In the genomic region with DNA sequence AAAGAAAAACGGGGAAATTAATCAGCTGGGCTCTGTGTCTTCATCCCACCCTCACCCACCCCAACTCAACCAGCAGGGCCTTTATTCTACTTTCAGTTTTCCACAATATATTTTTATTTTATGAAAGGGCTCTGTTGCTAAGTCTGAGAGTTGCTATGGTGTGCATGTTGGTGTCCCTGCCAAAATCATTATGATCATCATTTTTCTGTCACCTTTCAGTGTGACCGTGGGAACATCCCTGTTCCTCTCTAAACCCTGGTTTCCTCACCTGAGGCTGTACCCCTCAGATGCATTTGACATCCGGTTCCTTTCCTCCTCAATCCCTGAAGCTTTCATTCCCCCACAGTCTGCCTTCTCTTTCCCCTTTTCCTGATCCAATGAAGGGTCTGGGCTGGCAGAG, we compare ENCODE assay signal across 2 cellular contexts.
TF ChIP-seq lines count a peak whose summit lies in the region.

No MANE protein-coding gene starts in this region.

TF ChIP-seq in SK-N-SH, 30 proteins besides CTCF, POLR2A, EP300 and RAD21 (continued from another document):
- TF ChIP-seq USF2 (IDR thresholded peaks at IDR 0.05; ENCODE audit: borderline replicate concordance, low read depth, low read length): no peak
- TF ChIP-seq USF1 (IDR thresholded peaks at IDR 0.05; ENCODE audit: borderline replicate concordance, low read depth): no peak
- no peak for TF ChIP-seq FOXM1 (IDR thresholded peaks at IDR 0.05; ENCODE audit: low read depth)
- no peak for TF ChIP-seq ZBTB33 (IDR thresholded peaks at IDR 0.05; ENCODE audit: borderline replicate concordance, low read depth)
- no peak for TF ChIP-seq IRF3 (IDR thresholded peaks at IDR 0.05; ENCODE audit: low read depth, low read length)

TF ChIP-seq in SK-N-SH treated with all-trans-retinoic acid at 6 μM for 48 hours, 23 proteins besides CTCF, POLR2A, EP300 and RAD21 (continued from another document):
- TF ChIP-seq ESRRG (CRISPR knock-in tag; IDR thresholded peaks at IDR 0.05) (no peak), CSDC2 (CRISPR knock-in tag; IDR thresholded peaks at IDR 0.05) (no peak), CSRNP3 (CRISPR knock-in tag; IDR thresholded peaks at IDR 0.05) (no peak), SNAI2 (CRISPR knock-in tag; IDR thresholded peaks at IDR 0.05) (no peak), PATZ1 (CRISPR knock-in tag; IDR thresholded peaks at IDR 0.05; ENCODE audit: borderline replicate concordance) (no peak), ARNTL (CRISPR knock-in tag; IDR thresholded peaks at IDR 0.05; ENCODE audit: borderline replicate concordance, low read depth) (no peak)
- TF ChIP-seq, protein P1, sequence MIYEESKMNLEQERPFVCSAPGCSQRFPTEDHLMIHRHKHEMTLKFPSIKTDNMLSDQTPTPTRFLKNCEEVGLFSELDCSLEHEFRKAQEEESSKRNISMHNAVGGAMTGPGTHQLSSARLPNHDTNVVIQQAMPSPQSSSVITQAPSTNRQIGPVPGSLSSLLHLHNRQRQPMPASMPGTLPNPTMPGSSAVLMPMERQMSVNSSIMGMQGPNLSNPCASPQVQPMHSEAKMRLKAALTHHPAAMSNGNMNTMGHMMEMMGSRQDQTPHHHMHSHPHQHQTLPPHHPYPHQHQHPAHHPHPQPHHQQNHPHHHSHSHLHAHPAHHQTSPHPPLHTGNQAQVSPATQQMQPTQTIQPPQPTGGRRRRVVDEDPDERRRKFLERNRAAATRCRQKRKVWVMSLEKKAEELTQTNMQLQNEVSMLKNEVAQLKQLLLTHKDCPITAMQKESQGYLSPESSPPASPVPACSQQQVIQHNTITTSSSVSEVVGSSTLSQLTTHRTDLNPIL (CRISPR knock-in tag; IDR thresholded peaks at IDR 0.05; ENCODE audit: low read depth): no peak
TF ChIP-seq in SK-N-SH treated with all-trans-retinoic acid at 6 μM for 48 hours: peak in this region for 0.
